ENCODE assay signal across 8 cellular contexts in genomic region chr2:194166818-194167217, GRCh38.
A peak's percentile ranks its signal among the peaks of the same experiment; 100 is the strongest.
DNase-seq lines count a peak whose midpoint lies in the region; ATAC-seq, FAIRE-seq and TF ChIP-seq lines count a peak whose summit lies in the region.

No MANE protein-coding gene starts in this region.

- H3K9me3 ChIP-seq in H1 (ENCODE audit: insufficient read depth in 2 of 2, low read depth in 1 of 2, low read length in 1 of 2), result no peaks in the 10 kb centered on the region

- no peak overlapping the region for H3K4me2 ChIP-seq in H1 (ENCODE audit: insufficient read depth in 1 of 2, low read depth in 2 of 2, low read length in 2 of 2)

- TF ChIP-seq CTCF in H1 (IDR thresholded peaks at IDR 0.05; ENCODE audit: control extremely low read depth in 1 of 3, insufficient read depth in 1 of 3, low read depth in 1 of 3, low read length in 3 of 3), result peak in 2 of 3 experiments; percentile 51 to 56; a peak in 3 of 4 replicates

- no peak overlapping the region for H3K56ac ChIP-seq in H1 (replicated peaks; ENCODE audit: insufficient read length, low read depth, low read length)

- H3K27me3 ChIP-seq in H1 (replicated peaks in 1 of 4; ENCODE audit: control insufficient read depth in 3 of 4, extremely low read depth in 1 of 4, insufficient read depth in 3 of 4, low read length in 3 of 4), result no peaks in the 10 kb centered on the region

- no peak for TF ChIP-seq EP300 in H1 (IDR thresholded peaks at IDR 0.05; ENCODE audit: borderline replicate concordance in 1 of 2, low read depth in 2 of 2, low read length in 2 of 2)

- POLR2A ChIA-PET in H1 (lab: Charles Lee; ENCODE audit: partially characterized antibody), result no interaction called here

- H4K5ac ChIP-seq in H1 (ENCODE audit: insufficient read length, low read depth, low read length), result no peak overlapping the region

- H3K9ac ChIP-seq in H1 (replicated peaks in 1 of 4; ENCODE audit: extremely low read depth in 1 of 4, low read depth in 3 of 4, low read length in 3 of 4), result no peak overlapping the region

- H2BK120ac ChIP-seq in H1 (replicated peaks; ENCODE audit: low read depth, low read length), result no peak overlapping the region

- H2BK5ac ChIP-seq in H1 (ENCODE audit: low read depth, low read length), result no peak overlapping the region

- no peak overlapping the region for H4K8ac ChIP-seq in H1 (ENCODE audit: extremely low read depth, insufficient read depth, low read length)

- H3K18ac ChIP-seq in H1 (ENCODE audit: extremely low read depth, low read length), result no peak overlapping the region

- no peaks in the 10 kb centered on the region for H3K79me1 ChIP-seq in H1 (ENCODE audit: low read depth, low read length)

- H4K91ac ChIP-seq in H1 (replicated peaks; ENCODE audit: insufficient read length, low read length), result no peak overlapping the region

- DNase-seq in CD1c-positive myeloid dendritic cell (ENCODE audit: extremely low spot score) (peak; percentile 12), NCI-H82 (lab: John Stamatoyannopoulos, UW) (peak; percentile 71), H1 (ENCODE audit: low read depth in 1 of 2, low spot score in 2 of 2) (no peak), renal cortical epithelial cell (ENCODE audit: low read depth) (peak; percentile 35), cortex of kidney (lab: John Stamatoyannopoulos, UW) (no peak)
- DNase-seq in activated CD4-positive, CD25-positive, alpha-beta regulatory T cell treated with anti-CD3 and anti-CD28 coated beads, Interleukin-2, amount 50 U/mL, for 72 hours, result no peak

- H2AK5ac ChIP-seq in H1 (ENCODE audit: low read depth, low read length), result no peak overlapping the region

- no peaks in the 10 kb centered on the region for H3K23me2 ChIP-seq in H1 (ENCODE audit: low read depth, low read length)

- no peaks in the 10 kb centered on the region for H3K79me2 ChIP-seq in H1 (ENCODE audit: control insufficient read depth in 1 of 2, insufficient read depth in 2 of 2, low read length in 2 of 2)

- no peak overlapping the region for H2BK12ac ChIP-seq in H1 (ENCODE audit: low read depth, low read length)

- H4K20me1 ChIP-seq in H1 (replicated peaks in 1 of 2; ENCODE audit: control insufficient read depth in 1 of 2, insufficient read depth in 2 of 2, low read length in 2 of 2), result no peaks in the 10 kb centered on the region

- WGBS in H1 (ENCODE audit: extremely low coverage in 1 of 2, insufficient coverage in 1 of 2, insufficient read length in 1 of 2, insufficient replicate concordance in 2 of 2, low coverage in 1 of 2, low lambda C conversion rate in 2 of 2, missing lambda C conversion rate in 1 of 2), 2 experiments, result 53% methylated on average over 2 of the region's 2 CpGs; no CpG with 5 or more reads in 1 of the 2 experiments

- no peak overlapping the region for H2BK15ac ChIP-seq in H1 (ENCODE audit: low read length)

- H2AFZ ChIP-seq in H1 (ENCODE audit: low read length), result no peak overlapping the region

- no peak overlapping the region for H3K23ac ChIP-seq in H1 (ENCODE audit: insufficient read length)

- peak; percentile 87 for FAIRE-seq in H1 (lab: Jason Lieb, UNC)

- peak; percentile 69 to 70 for TF ChIP-seq RAD21 in H1 (IDR thresholded peaks at IDR 0.05 in 1 of 2, conservative IDR thresholded peaks at IDR 0.05 in 1 of 2; ENCODE audit: low read depth in 2 of 2, low read length in 2 of 2)

- no peak overlapping the region for H3K27ac ChIP-seq in H1 (ENCODE audit: low read depth, low read length)

- H3K4me1 ChIP-seq in H1 (replicated peaks in 1 of 4; ENCODE audit: control insufficient read depth in 3 of 4, insufficient read depth in 4 of 4, low read length in 3 of 4), result no peaks in the 10 kb centered on the region

- H3K4me3 ChIP-seq in H1 (ENCODE audit: extremely low read depth in 1 of 4, insufficient read depth in 2 of 4, low read depth in 3 of 4, low read length in 4 of 4), result no peak overlapping the region

- no peak overlapping the region for H3K4ac ChIP-seq in H1 (replicated peaks; ENCODE audit: insufficient read length, low read depth, low read length)

- H3K14ac ChIP-seq in H1 (ENCODE audit: insufficient read length), result no peak overlapping the region

- no peak overlapping the region for H2BK20ac ChIP-seq in H1 (ENCODE audit: low read length)

- no peaks in the 10 kb centered on the region for H3K36me3 ChIP-seq in H1 (ENCODE audit: control insufficient read depth in 2 of 4, insufficient read depth in 4 of 4, low read length in 3 of 4)

- TF ChIP-seq POLR2A in H1 (IDR thresholded peaks at IDR 0.05; ENCODE audit: control extremely low read depth in 1 of 2, low read depth in 2 of 2, low read length in 2 of 2), result no peak

- CTCF ChIA-PET in H1 (lab: Charles Lee; ENCODE audit: partially characterized antibody), result interaction anchor here (0.9 to 2.2 kb wide), 8 partner anchors 9 to 700 kb away, joined by 3 to 8 read pairs (median 4); no protein-coding TSS in a partner anchor

- ATAC-seq in GM18907 (IDR thresholded peaks at IDR 0.05; ENCODE audit: unreplicated experiment) (peak; percentile 87), HG03135 (IDR thresholded peaks at IDR 0.05; ENCODE audit: unreplicated experiment) (peak; percentile 85)

TF ChIP-seq in H1, 55 proteins besides CTCF, POLR2A, EP300 and RAD21:
- no peak for TF ChIP-seq NRF1 (IDR thresholded peaks at IDR 0.05; ENCODE audit: low read depth, low read length)
- no peak for TF ChIP-seq BRCA1 (IDR thresholded peaks at IDR 0.05; ENCODE audit: low read depth, low read length)
- no peak for TF ChIP-seq HDAC6 (IDR thresholded peaks at IDR 0.05; ENCODE audit: low read depth, low read length)

Comparison
In these comparisons a context has a peak if more than half of its experiments do, and no peak if none do; other contexts are left out.
1. DNase-seq: peak in CD1c-positive myeloid dendritic cell (single experiment), NCI-H82 (single experiment) and renal cortical epithelial cell (single experiment); none in H1 (0 of 2), activated CD4-positive, CD25-positive, alpha-beta regulatory T cell treated with anti-CD3 and anti-CD28 coated beads, Interleukin-2, amount 50 U/mL, for 72 hours (single experiment) and cortex of kidney (single experiment).